ENCODE assay signal across 16 cellular contexts in the genomic region with DNA sequence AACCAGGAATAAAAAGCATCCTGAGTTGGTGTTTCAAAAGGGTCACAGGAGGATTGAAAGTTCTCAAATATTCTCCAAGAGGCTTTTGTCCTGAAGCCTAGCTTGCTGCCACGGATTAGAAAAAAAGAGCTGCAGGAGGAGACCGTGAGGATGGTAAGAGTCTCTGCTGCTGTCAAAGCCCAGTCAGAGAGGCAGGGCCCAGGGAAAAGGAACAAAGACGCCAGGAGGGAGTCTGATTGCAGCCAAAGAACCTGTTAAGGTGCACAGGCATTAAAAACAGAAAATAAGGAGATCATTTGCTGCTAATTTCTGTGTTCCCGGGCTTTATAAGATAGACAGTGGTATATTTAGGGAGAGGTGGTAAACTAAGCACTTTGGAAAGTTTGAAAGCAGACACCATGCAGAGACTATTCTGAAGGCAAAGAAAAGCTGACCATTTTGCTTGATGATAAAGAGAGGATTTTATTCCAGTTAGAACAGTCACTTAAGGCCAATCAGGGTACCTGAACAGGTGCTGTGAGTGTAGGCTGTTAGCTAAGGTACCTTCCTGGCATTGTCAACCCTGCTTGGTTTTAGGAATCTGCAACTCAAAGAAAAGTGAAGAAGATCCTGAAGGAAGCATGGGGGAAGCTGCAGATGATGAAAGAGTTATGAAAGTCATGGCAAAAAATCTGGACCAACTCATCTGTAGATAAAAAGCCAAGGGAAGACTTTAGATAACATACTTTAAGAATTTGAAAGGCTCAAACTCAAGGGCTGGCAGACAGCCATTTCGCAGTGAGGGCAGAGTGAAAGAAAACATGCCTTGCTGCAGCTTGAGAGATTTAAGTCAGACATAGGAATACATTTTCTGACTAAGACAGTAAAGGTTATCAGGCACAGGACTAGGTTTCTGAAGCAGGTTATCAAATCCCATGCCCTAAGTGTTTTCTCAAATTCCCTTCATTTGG.
DNase-seq lines count a peak whose midpoint lies in the region; ATAC-seq and TF ChIP-seq lines count a peak whose summit lies in the region.
"Had no signal": no experiment of that assay in that cellular context is flagged by ENCODE, and none has a peak within 500 bp of the region (broad histone marks: within the 10 kb centered on the region; RNA-seq: fewer than 3 reads in every experiment).

No MANE protein-coding gene starts in this region.

- TF ChIP-seq CTCF in SK-N-SH (IDR thresholded peaks at IDR 0.05) (no peak), lower lobe of right lung (IDR thresholded peaks at IDR 0.05) (no peak), OCI-LY7 (conservative IDR thresholded peaks at IDR 0.05; ENCODE audit: low read length) (no peak)

- POLR2A ChIA-PET in SK-N-SH (lab: Yijun Ruan, JAX), result no interaction called here
- POLR2A ChIA-PET in OCI-LY7 (lab: Charles Lee), result interaction anchor here (0.5 to 0.6 kb wide), 3 partner anchors 118 to 698 kb away, joined by 3 to 8 read pairs (median 7); no protein-coding TSS in a partner anchor

- no peaks in the 10 kb centered on the region for H3K4me1 ChIP-seq in SK-N-SH (ENCODE audit: control insufficient read depth in 1 of 2, insufficient read depth in 2 of 2, low read depth in 1 of 2, low read length in 1 of 2)
- peaks cover 11% of the 10 kb centered on the region for H3K4me1 ChIP-seq in lower lobe of right lung
- H3K4me1 ChIP-seq in OCI-LY7 (ENCODE audit: insufficient read depth, low read length, poor library complexity, severe bottlenecking), result no peaks in the 10 kb centered on the region
- H3K4me1 ChIP-seq: pancreas had no signal

- H3K36me3 ChIP-seq in SK-N-SH (replicated peaks in 1 of 2; ENCODE audit: control insufficient read depth in 1 of 2, insufficient read depth in 2 of 2, low read length in 1 of 2) (no peaks in the 10 kb centered on the region), lower lobe of right lung (no peaks in the 10 kb centered on the region), OCI-LY7 (ENCODE audit: insufficient read depth, low read length) (no peaks in the 10 kb centered on the region)
- H3K36me3 ChIP-seq: BLaER1, pancreas had no signal

- no peaks in the 10 kb centered on the region for H3F3A ChIP-seq in SK-N-SH (replicated peaks; ENCODE audit: insufficient read depth)

- BruUV-seq in OCI-LY7 (replicated peaks; lab: Mats Ljungman, UMichigan), result no TSS peak

- no peak for TF ChIP-seq EP300 in SK-N-SH (IDR thresholded peaks at IDR 0.05; ENCODE audit: borderline replicate concordance in 1 of 2, low read depth in 1 of 2, low read length in 1 of 2)

- H3K79me2 ChIP-seq in SK-N-SH (ENCODE audit: insufficient read depth), result no peaks in the 10 kb centered on the region
- no peaks in the 10 kb centered on the region for H3K79me2 ChIP-seq in OCI-LY7 (ENCODE audit: insufficient read depth, low read depth, low read length)

- H3K9me2 ChIP-seq in SK-N-SH, result no peaks in the 10 kb centered on the region
- H3K9me2 ChIP-seq in OCI-LY7 (ENCODE audit: insufficient read depth, low read length), result no peaks in the 10 kb centered on the region

- H3K27me3 ChIP-seq in SK-N-SH (ENCODE audit: insufficient read depth) (no peaks in the 10 kb centered on the region), lower lobe of right lung (ENCODE audit: low read depth) (no peaks in the 10 kb centered on the region)
- H3K27me3 ChIP-seq: BLaER1, pancreas had no signal

- no peak overlapping the region for H2AFZ ChIP-seq in SK-N-SH (ENCODE audit: low read depth)
- H2AFZ ChIP-seq in OCI-LY7 (ENCODE audit: low read length), result no peak overlapping the region

- H3K27ac ChIP-seq in SK-N-SH (ENCODE audit: low read depth in 2 of 2, low read length in 1 of 2), result no peak overlapping the region
- peak overlapping the region; percentile 75 for H3K27ac ChIP-seq in caudate nucleus (ENCODE audit: low read depth, low read length)
- peak overlapping the region; percentile 1 for H3K27ac ChIP-seq in lower lobe of right lung
- H3K27ac ChIP-seq in substantia nigra (ENCODE audit: low read depth, low read length, poor library complexity, severe bottlenecking), result peak overlapping the region; percentile 47
- no peak overlapping the region for H3K27ac ChIP-seq in OCI-LY7 (ENCODE audit: low read depth, low read length, poor library complexity, severe bottlenecking)
- H3K27ac ChIP-seq: BLaER1, pancreas, SK-N-MC had no signal

- intact Hi-C loops in lower lobe of right lung (cut with DNase I) (no loop called here), OCI-LY7 (cut with micrococcal nuclease; ENCODE audit: unreplicated experiment) (no loop called here)

- H3K4me2 ChIP-seq in SK-N-SH (no peak overlapping the region), OCI-LY7 (ENCODE audit: low read length) (no peak overlapping the region)
- H3K4me2 ChIP-seq: BLaER1 had no signal

- no peak overlapping the region for H3K9ac ChIP-seq in SK-N-SH
- H3K9ac ChIP-seq: BLaER1 had no signal

- TF ChIP-seq RAD21 in SK-N-SH (IDR thresholded peaks at IDR 0.05; ENCODE audit: low read length), result no peak

- ATAC-seq in SK-N-SH treated with all-trans-retinoic acid at 6 μM for 48 hours, result no peak
- ATAC-seq in lower lobe of right lung, result no peak
- no peak for ATAC-seq in HG02973 (IDR thresholded peaks at IDR 0.05; ENCODE audit: unreplicated experiment)

- H3K4me3 ChIP-seq in SK-N-SH (ENCODE audit: low read depth in 2 of 2, low read length in 1 of 2), result no peak overlapping the region
- no peak overlapping the region for H3K4me3 ChIP-seq in lower lobe of right lung
- no peak overlapping the region for H3K4me3 ChIP-seq in OCI-LY7 (ENCODE audit: low read depth, low read length, poor library complexity, severe bottlenecking)
- H3K4me3 ChIP-seq: BLaER1, pancreas, SK-N-MC had no signal

- H4K20me1 ChIP-seq in SK-N-SH (ENCODE audit: insufficient read depth) (no peaks in the 10 kb centered on the region), OCI-LY7 (ENCODE audit: insufficient read depth, low read length) (no peaks in the 10 kb centered on the region)
- H4K20me1 ChIP-seq: BLaER1 had no signal

- 50% methylated on average over 5 of the region's 5 CpGs for WGBS in SK-N-SH (ENCODE audit: low lambda C conversion rate)

- DNase-seq in SK-N-SH, result no peak
- peak in 1 of 61 donors; percentile 33 for DNase-seq in caudate nucleus (lab: John Stamatoyannopoulos, UW)
- DNase-seq in lower lobe of right lung, result no peak
- DNase-seq in substantia nigra (lab: John Stamatoyannopoulos, UW), result peak in 2 of 49 donors; percentile 5 to 28
- DNase-seq in OCI-LY7 (ENCODE audit: low spot score), result no peak
- no peak for DNase-seq in NOMO-1 treated with DMSO at 0.1 percent for 48 hours (lab: John Stamatoyannopoulos, UW; ENCODE audit: unreplicated experiment)
- DNase-seq: activated CD4-positive, alpha-beta T cell treated with anti-CD3 and anti-CD28 coated beads, Interleukin-2, amount 10 ng/mL, durations not matched to agents 7 days and 5 days; foreskin melanocyte; HCEC 1CT; KBM-7; NCI-H2171; pancreas had no signal

- CTCF ChIA-PET in SK-N-SH (lab: Yijun Ruan, JAX), result interaction anchor here (1.5 kb wide), 1 partner anchor 117 kb away, joined by 3 read pairs; no protein-coding TSS in a partner anchor
- CTCF ChIA-PET in OCI-LY7 (lab: Charles Lee; ENCODE audit: unreplicated experiment), result no interaction called here

- no peaks in the 10 kb centered on the region for H3K9me3 ChIP-seq in SK-N-SH
- no peaks in the 10 kb centered on the region for H3K9me3 ChIP-seq in lower lobe of right lung
- no peaks in the 10 kb centered on the region for H3K9me3 ChIP-seq in OCI-LY7 (ENCODE audit: low read length)
- H3K9me3 ChIP-seq: BLaER1, pancreas had no signal

TF ChIP-seq in SK-N-SH treated with all-trans-retinoic acid at 6 μM for 48 hours, 23 proteins besides CTCF, POLR2A, EP300 and RAD21 (continues in another document):
- TF ChIP-seq ARNTL (CRISPR knock-in tag; IDR thresholded peaks at IDR 0.05; ENCODE audit: borderline replicate concordance, low read depth) (no peak), TCF4 (CRISPR knock-in tag; IDR thresholded peaks at IDR 0.05; ENCODE audit: borderline replicate concordance) (no peak), PPARA (CRISPR knock-in tag; IDR thresholded peaks at IDR 0.05; ENCODE audit: borderline replicate concordance) (no peak), ZNF8 (CRISPR knock-in tag; IDR thresholded peaks at IDR 0.05) (no peak)

TF ChIP-seq in SK-N-SH, 30 proteins besides CTCF, POLR2A, EP300 and RAD21:
- TF ChIP-seq IRF3 (IDR thresholded peaks at IDR 0.05; ENCODE audit: low read depth, low read length), result no peak

Comparison
In these comparisons a context has a peak if more than half of its experiments do, and no peak if none do; other contexts are left out.
1. H3K27ac ChIP-seq: peak in caudate nucleus (single experiment), lower lobe of right lung (single experiment) and substantia nigra (single experiment); none in SK-N-SH (0 of 2) and OCI-LY7 (single experiment).